ENCODE assay signal across 1 cellular context in the genomic region with DNA sequence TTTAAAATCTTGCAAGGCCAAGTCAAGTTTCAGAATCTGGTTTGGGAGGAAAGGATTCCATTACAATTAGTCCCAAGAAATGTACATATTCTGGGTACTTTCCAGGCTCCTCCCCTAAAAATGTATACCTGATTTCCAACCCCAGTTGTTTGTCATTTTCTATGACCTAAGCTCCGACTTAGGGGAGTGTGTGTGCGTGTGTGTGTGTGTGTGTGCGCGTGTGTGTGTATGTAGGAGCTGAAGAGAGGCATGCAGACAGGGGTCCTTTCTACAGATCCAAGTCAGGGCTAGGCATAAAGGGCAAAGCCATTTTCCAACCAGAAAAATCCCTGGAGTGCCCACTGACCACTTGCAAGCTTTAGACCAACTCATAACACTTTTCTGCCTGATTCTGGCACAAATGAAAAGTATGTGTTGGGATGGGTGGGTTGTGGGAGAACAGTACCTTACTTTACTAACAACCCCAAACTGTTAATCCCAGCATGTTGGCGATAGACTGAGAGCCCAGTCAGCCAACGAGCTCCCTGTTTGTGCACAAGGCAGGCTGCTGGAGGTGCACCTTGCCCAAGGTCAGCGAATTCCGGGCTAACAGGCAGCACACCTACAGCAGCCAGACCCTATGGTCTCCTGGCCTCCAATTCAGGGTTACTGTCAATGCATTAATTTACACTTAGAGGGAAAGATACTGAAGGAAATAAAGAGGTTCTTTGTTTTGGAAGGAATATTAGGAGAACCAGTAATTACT.
TF ChIP-seq lines count a peak whose summit lies in the region.

No MANE protein-coding gene starts in this region.

TF ChIP-seq in WTC11, 78 proteins besides CTCF, POLR2A, EP300 and RAD21 (continued from another document):
- TF ChIP-seq, protein P1, sequence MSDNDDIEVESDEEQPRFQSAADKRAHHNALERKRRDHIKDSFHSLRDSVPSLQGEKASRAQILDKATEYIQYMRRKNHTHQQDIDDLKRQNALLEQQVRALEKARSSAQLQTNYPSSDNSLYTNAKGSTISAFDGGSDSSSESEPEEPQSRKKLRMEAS (CRISPR knock-in tag; IDR thresholded peaks at IDR 0.05) = 0 out of 2 replicates have a peak, but pooled peaks have one; percentile 19
- TF ChIP-seq, protein P2, sequence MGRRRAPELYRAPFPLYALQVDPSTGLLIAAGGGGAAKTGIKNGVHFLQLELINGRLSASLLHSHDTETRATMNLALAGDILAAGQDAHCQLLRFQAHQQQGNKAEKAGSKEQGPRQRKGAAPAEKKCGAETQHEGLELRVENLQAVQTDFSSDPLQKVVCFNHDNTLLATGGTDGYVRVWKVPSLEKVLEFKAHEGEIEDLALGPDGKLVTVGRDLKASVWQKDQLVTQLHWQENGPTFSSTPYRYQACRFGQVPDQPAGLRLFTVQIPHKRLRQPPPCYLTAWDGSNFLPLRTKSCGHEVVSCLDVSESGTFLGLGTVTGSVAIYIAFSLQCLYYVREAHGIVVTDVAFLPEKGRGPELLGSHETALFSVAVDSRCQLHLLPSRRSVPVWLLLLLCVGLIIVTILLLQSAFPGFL (CRISPR knock-in tag; IDR thresholded peaks at IDR 0.05; ENCODE audit: borderline replicate concordance) = no peak
- no peak for TF ChIP-seq NFYB (CRISPR knock-in tag; conservative IDR thresholded peaks at IDR 0.05; ENCODE audit: low read depth)
TF ChIP-seq in WTC11: peak in this region for 1.
